ENCODE assay signal across 1 cellular context in the genomic region with DNA sequence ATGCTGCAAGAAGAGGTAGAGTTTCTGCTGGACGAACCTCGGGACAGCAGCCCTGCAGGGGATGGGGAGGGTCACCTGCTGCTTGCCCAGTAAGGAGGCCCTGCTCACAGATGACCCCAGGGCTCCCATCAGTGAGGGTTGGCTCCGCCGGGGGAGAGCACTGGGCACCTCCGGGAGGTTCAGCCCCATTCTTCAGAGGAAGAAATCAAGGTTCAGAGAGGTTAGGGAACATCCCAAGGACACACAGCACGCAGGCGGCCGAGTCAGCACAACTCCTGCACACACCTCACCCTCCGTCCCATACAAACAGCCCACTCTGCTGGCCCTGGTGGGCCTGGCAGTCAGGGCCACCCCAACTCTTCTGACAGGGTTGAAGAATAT.
TF ChIP-seq lines count a peak whose summit lies in the region.

No MANE protein-coding gene starts in this region.

TF ChIP-seq in GM12878, 131 proteins besides CTCF, POLR2A, EP300 and RAD21:
- peak; percentile 49; the same call in 1 of the 2 replicates for TF ChIP-seq SMARCA5 (IDR thresholded peaks at IDR 0.05)
- TF ChIP-seq, protein P1, sequence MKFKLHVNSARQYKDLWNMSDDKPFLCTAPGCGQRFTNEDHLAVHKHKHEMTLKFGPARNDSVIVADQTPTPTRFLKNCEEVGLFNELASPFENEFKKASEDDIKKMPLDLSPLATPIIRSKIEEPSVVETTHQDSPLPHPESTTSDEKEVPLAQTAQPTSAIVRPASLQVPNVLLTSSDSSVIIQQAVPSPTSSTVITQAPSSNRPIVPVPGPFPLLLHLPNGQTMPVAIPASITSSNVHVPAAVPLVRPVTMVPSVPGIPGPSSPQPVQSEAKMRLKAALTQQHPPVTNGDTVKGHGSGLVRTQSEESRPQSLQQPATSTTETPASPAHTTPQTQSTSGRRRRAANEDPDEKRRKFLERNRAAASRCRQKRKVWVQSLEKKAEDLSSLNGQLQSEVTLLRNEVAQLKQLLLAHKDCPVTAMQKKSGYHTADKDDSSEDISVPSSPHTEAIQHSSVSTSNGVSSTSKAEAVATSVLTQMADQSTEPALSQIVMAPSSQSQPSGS (IDR thresholded peaks at IDR 0.05; ENCODE audit: low read length) = no peak
